Comparison of ENCODE assay signal across 6 cellular contexts in the genomic region with DNA sequence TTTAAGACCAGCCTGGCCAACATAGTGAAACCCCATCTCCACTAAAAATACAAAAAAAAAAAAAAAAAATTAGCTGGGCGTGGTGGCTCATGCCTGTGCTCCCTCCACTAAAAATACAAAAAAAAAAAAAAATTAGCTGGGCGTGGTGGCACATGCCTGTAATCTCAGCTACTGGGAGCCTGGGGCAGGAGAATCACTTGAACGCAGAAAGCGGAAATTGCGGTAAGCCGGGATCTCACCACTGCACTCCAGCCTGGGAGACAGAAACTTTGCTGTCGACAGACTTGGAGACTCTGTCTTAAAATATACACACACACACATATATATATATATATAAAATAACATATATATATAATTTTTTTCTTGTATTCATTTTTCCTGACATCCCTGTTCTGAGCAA. TPM values are rescaled to one million over a fixed set of nuclear protein-coding genes. Genes with fewer than 3 reads are reported as not detected.
"Had no signal": no experiment of that assay in that cellular context is flagged by ENCODE, and none has a peak within 500 bp of the region (broad histone marks: within the 10 kb centered on the region; RNA-seq: fewer than 3 reads in every experiment).

No MANE protein-coding gene starts in this region.

RNA-seq across cellular contexts. Expression of gene FGF22, which starts 13.1 kb away (rescaled TPM):
- total RNA-seq: LHCN-M2, MCF 10A, NCI-H460, Right ventricle myocardium inferior, SJCRH30 had no signal

RNA-seq across cellular contexts. Expression of gene HCN2, which starts 36.9 kb away (rescaled TPM):
- total RNA-seq: HT-29 had no signal
